In genomic region chr21:27820342-27820741, GRCh38 we compare ENCODE assay signal across 4 cellular contexts.
"Had no signal": no experiment of that assay in that cellular context is flagged by ENCODE, and none has a peak within 500 bp of the region (broad histone marks: within the 10 kb centered on the region; RNA-seq: fewer than 3 reads in every experiment).

No MANE protein-coding gene starts in this region.

- H3K4me3 Mint-ChIP-seq: GM23338, H9, IgD-negative memory B cell had no signal

- H3K27ac Mint-ChIP-seq: GM23338, H9, IgD-negative memory B cell had no signal

- H3K27me3 Mint-ChIP-seq: IgD-negative memory B cell had no signal

- ATAC-seq: GM23338 had no signal

- DNase-seq: H9, HCEC 1CT had no signal

- H3K4me3 ChIP-seq: GM23338 had no signal

- H2AFZ ChIP-seq: GM23338 had no signal

- H3K4me2 ChIP-seq: GM23338 had no signal

- H3K4me1 Mint-ChIP-seq: GM23338, H9, IgD-negative memory B cell had no signal

- H3K9me3 Mint-ChIP-seq: GM23338, H9 had no signal

- H3K36me3 Mint-ChIP-seq: IgD-negative memory B cell had no signal
